21 cellular contexts compared by ENCODE assay signal in the genomic region with DNA sequence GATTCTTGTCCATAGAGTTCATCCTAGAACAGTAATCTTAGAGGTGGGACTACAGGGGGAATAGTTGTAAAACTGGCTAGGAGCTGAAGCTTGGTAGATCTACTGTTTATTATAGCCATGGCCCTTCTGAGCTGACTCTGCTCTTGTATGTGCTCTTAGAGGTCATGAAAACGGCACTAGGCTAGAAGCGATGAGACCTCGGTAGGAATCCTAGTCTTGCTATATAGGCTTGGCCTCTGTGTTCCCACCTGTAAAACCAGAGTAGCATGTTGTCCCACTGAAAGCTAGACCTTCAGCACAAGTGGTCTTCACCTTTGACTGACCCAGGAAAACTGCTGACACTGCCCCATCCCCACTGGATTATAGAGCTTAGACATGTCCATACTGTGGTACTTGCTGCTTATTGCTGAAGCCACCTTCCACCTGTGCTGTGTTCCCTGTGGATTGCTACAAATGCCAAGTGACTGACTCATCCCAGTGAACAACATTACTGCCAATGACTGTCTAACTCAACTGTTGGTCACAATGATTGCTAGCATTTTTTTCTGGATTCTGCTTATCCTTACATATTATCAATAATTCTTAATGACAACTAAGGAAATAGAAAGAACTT. TPM values are rescaled to one million over a fixed set of nuclear protein-coding genes. Genes with fewer than 3 reads are reported as not detected.
DNase-seq lines count a peak whose midpoint lies in the region; ATAC-seq and TF ChIP-seq lines count a peak whose summit lies in the region.
"Had no signal": no experiment of that assay in that cellular context is flagged by ENCODE, and none has a peak within 500 bp of the region (broad histone marks: within the 10 kb centered on the region; RNA-seq: fewer than 3 reads in every experiment).

No MANE protein-coding gene starts in this region.

- no peak overlapping the region for H3K4me3 Mint-ChIP-seq in activated T-helper 17 cell treated with anti-CD3 and anti-CD28 coated beads, Interleukin-2, amount 50 U/mL, for 72 hours
- H3K4me3 Mint-ChIP-seq: activated CD8-positive, alpha-beta T cell treated with anti-CD3 and anti-CD28 coated beads for 36 hours; activated naive CD8-positive, alpha-beta T cell; H9; nephron; type B pancreatic cell had no signal

- no peaks in the 10 kb centered on the region for H3K27me3 ChIP-seq in cardiac muscle cell
- no peaks in the 10 kb centered on the region for H3K27me3 ChIP-seq in RWPE2 (ENCODE audit: insufficient read depth, poor library complexity, severe bottlenecking)

- ATAC-seq in left ventricle myocardium superior, result no peak
- peak; percentile 94 for ATAC-seq in RWPE2 (ENCODE audit: low read depth)
- no peak for ATAC-seq in HG03135 (IDR thresholded peaks at IDR 0.05; ENCODE audit: unreplicated experiment)
- ATAC-seq in HG03521 (IDR thresholded peaks at IDR 0.05; ENCODE audit: unreplicated experiment), result no peak
- no peak for ATAC-seq in activated T-helper 17 cell treated with anti-CD3 and anti-CD28 coated beads, Interleukin-2, amount 50 U/mL, for 72 hours (replicated peaks)
- ATAC-seq: activated CD8-positive, alpha-beta T cell treated with anti-CD3 and anti-CD28 coated beads for 36 hours; Panc1; psoas muscle had no signal

- H3K27ac ChIP-seq in cardiac muscle cell (peak overlapping the region; percentile 89), RWPE2 (ENCODE audit: poor library complexity, severe bottlenecking) (no peak overlapping the region)
- H3K27ac ChIP-seq: psoas muscle had no signal

- DNase-seq in cardiac muscle cell (ENCODE audit: low read depth in 1 of 2, low spot score in 1 of 2), result no peak
- no peak for DNase-seq in left ventricle myocardium superior
- DNase-seq in RWPE2 (ENCODE audit: low spot score), result no peak
- peak; percentile 68 for DNase-seq in islet precursor cell
- no peak for DNase-seq in midbrain (lab: John Stamatoyannopoulos, UW)
- DNase-seq: activated CD8-positive, alpha-beta T cell treated with anti-CD3 and anti-CD28 coated beads for 36 hours; activated T-cell treated with anti-CD3 and anti-CD28 coated beads, Interleukin-2, amount 50 U/mL, for 48 hours; DMS79; H9; MV-4-11; psoas muscle; stimulated activated naive CD4-positive, alpha-beta T cell treated with Interleukin-2 at 50 U/mL for 16 hours; SW 1271 had no signal

- H3K4me1 ChIP-seq in cardiac muscle cell (ENCODE audit: low read depth) (peaks cover 38% of the 10 kb centered on the region), RWPE2 (ENCODE audit: insufficient read depth, poor library complexity, severe bottlenecking) (peaks cover 6% of the 10 kb centered on the region)
- H3K4me1 ChIP-seq: psoas muscle had no signal

- no peak overlapping the region for H3K27ac Mint-ChIP-seq in activated T-helper 17 cell treated with anti-CD3 and anti-CD28 coated beads, Interleukin-2, amount 50 U/mL, for 72 hours
- H3K27ac Mint-ChIP-seq: activated CD8-positive, alpha-beta T cell treated with anti-CD3 and anti-CD28 coated beads for 36 hours; activated naive CD8-positive, alpha-beta T cell; H9; type B pancreatic cell had no signal

- TF ChIP-seq CTCF in cardiac muscle cell (IDR thresholded peaks at IDR 0.05; ENCODE audit: low read depth, low read length) (no peak), RWPE2 (IDR thresholded peaks at IDR 0.05; ENCODE audit: poor library complexity, severe bottlenecking) (no peak)

- no peaks in the 10 kb centered on the region for H3K36me3 Mint-ChIP-seq in activated T-helper 17 cell treated with anti-CD3 and anti-CD28 coated beads, Interleukin-2, amount 50 U/mL, for 72 hours (ENCODE audit: low read depth)
- H3K36me3 Mint-ChIP-seq: activated naive CD8-positive, alpha-beta T cell; type B pancreatic cell had no signal

- H3K9me3 ChIP-seq in cardiac muscle cell (ENCODE audit: low read depth) (no peaks in the 10 kb centered on the region), RWPE2 (ENCODE audit: severe bottlenecking) (no peaks in the 10 kb centered on the region)
- H3K9me3 ChIP-seq: psoas muscle had no signal

- intact Hi-C loops in left ventricle myocardium superior (cut with micrococcal nuclease), result no loop called here

- H3K4me1 Mint-ChIP-seq in activated T-helper 17 cell treated with anti-CD3 and anti-CD28 coated beads, Interleukin-2, amount 50 U/mL, for 72 hours, result no peaks in the 10 kb centered on the region

- no peaks in the 10 kb centered on the region for H3K9me3 Mint-ChIP-seq in activated T-helper 17 cell treated with anti-CD3 and anti-CD28 coated beads, Interleukin-2, amount 50 U/mL, for 72 hours
- H3K9me3 Mint-ChIP-seq: activated CD8-positive, alpha-beta T cell treated with anti-CD3 and anti-CD28 coated beads for 36 hours; H9; nephron; type B pancreatic cell had no signal

- H3K36me3 ChIP-seq in cardiac muscle cell, result no peaks in the 10 kb centered on the region
- H3K36me3 ChIP-seq in RWPE2 (ENCODE audit: low read depth), result no peaks in the 10 kb centered on the region

- H3K4me3 ChIP-seq in cardiac muscle cell, result no peak overlapping the region
- no peak overlapping the region for H3K4me3 ChIP-seq in RWPE2 (ENCODE audit: severe bottlenecking)
- H3K4me3 ChIP-seq: psoas muscle had no signal

- peaks cover 8% of the 10 kb centered on the region for H3K27me3 Mint-ChIP-seq in activated T-helper 17 cell treated with anti-CD3 and anti-CD28 coated beads, Interleukin-2, amount 50 U/mL, for 72 hours
- H3K27me3 Mint-ChIP-seq: type B pancreatic cell had no signal

RNA-seq across cellular contexts. Expression of gene PIGC, which starts 23.0 kb away (rescaled TPM):
- total RNA-seq in cardiac muscle cell (10.9 and 14.0 TPM in 2 replicates), left ventricle myocardium superior (12.3 TPM)
- polyA plus RNA-seq in cardiac muscle cell, result 29.1 and 35.1 TPM in 2 replicates
- total RNA-seq in activated T-helper 17 cell treated with anti-CD3 and anti-CD28 coated beads, Interleukin-2, amount 50 U/mL, for 72 hours, result 10 to 100 TPM; 11.3 to 13.3 TPM

RNA-seq across cellular contexts. Expression of gene C1orf105, which starts 46.4 kb away (rescaled TPM):
- total RNA-seq in cardiac muscle cell, result 3.2 and 15.6 TPM in 2 replicates
- 11.4 and 21.5 TPM in 2 replicates for polyA plus RNA-seq in cardiac muscle cell
- total RNA-seq in left ventricle myocardium superior, result 21.9 TPM
- total RNA-seq in activated T-helper 17 cell treated with anti-CD3 and anti-CD28 coated beads, Interleukin-2, amount 50 U/mL, for 72 hours, result under 1 TPM in 1 of 2 donors, not detected in 1; 0.37 TPM
- total RNA-seq: activated CD8-positive, alpha-beta T cell treated with anti-CD3 and anti-CD28 coated beads for 36 hours; dermis microvascular lymphatic vessel endothelial cell; H9 had no signal
